8 cellular contexts compared by ENCODE assay signal in genomic region chr10:117175901-117176534, GRCh38. TPM values are rescaled to one million over a fixed set of nuclear protein-coding genes. Genes with fewer than 3 reads are reported as not detected.
DNase-seq lines count a peak whose midpoint lies in the region; ATAC-seq and TF ChIP-seq lines count a peak whose summit lies in the region.

No MANE protein-coding gene starts in this region.

- H3K27me3 Mint-ChIP-seq in WTC11 (ENCODE audit: low read depth): peaks cover 94% of the 10 kb centered on the region

- DNase-seq in NCI-H1694 treated with DMSO at 0.1 percent for 48 hours (lab: John Stamatoyannopoulos, UW): peak; percentile 22
- DNase-seq in NCI-H1694 (lab: John Stamatoyannopoulos, UW): no peak
- DNase-seq in NCI-H1436 treated with DMSO at 0.1 percent for 48 hours (lab: John Stamatoyannopoulos, UW): peak; percentile 17
- peak; percentile 81 for DNase-seq in WTC11 (ENCODE audit: low spot score)
- peak; percentile 62 for DNase-seq in central memory CD4-positive, alpha-beta T cell
- DNase-seq in left colon: peak; percentile 40 to 89
- DNase-seq in stimulated activated CD4-positive, alpha-beta T cell treated with anti-CD3 and anti-CD28 coated beads, Interleukin-1b, Interleukin-23, amount 100 ng/mL, for 4 hours (ENCODE audit: low read depth in 2 of 2): peak; percentile 74

- H3K4me3 Mint-ChIP-seq in WTC11: peak overlapping the region; percentile 78

- POLR2A ChIA-PET in WTC11 (lab: Charles Lee): no interaction called here

- CTCF ChIA-PET in WTC11 (lab: Charles Lee): interaction anchor here (0.7 to 4.0 kb wide), 33 partner anchors 10 to 549 kb away, joined by 3 to 99 read pairs (median 8); partner anchors contain the start of gene SHTN1

- TF ChIP-seq CTCF in WTC11 (IDR thresholded peaks at IDR 0.05): peak; percentile 78

- H3K36me3 Mint-ChIP-seq in WTC11: no peaks in the 10 kb centered on the region

- peaks cover 14% of the 10 kb centered on the region for H3K4me1 Mint-ChIP-seq in WTC11

- no peaks in the 10 kb centered on the region for H3K9me3 Mint-ChIP-seq in WTC11

- H3K27ac Mint-ChIP-seq in WTC11: no peak overlapping the region

- peak; percentile 54 for ATAC-seq in HG02678 (IDR thresholded peaks at IDR 0.05; ENCODE audit: unreplicated experiment)
- peak; percentile 14; the same call in 1 of the 2 replicates for ATAC-seq in WTC11
- ATAC-seq in left colon: peak; percentile 65

- intact Hi-C loops in left colon (cut with DNase I, micrococcal nuclease): loop anchor here in 1 of 2 donors (2.0 kb wide), 1 partner anchor 377 kb away; no protein-coding TSS in a partner anchor

TF ChIP-seq in WTC11, 78 proteins besides CTCF, POLR2A, EP300 and RAD21:
- TF ChIP-seq JUN (CRISPR knock-in tag; IDR thresholded peaks at IDR 0.05) (no peak), NFATC4 (CRISPR knock-in tag; IDR thresholded peaks at IDR 0.05) (no peak), ZNF281 (CRISPR knock-in tag; IDR thresholded peaks at IDR 0.05) (no peak)

RNA-seq across cellular contexts. Expression of gene KCNK18, which starts 21.3 kb away (rescaled TPM):
- not detected in 3 replicates for total RNA-seq in WTC11 (2021)
- not detected for total RNA-seq in left colon

RNA-seq across cellular contexts. Expression of gene VAX1, which starts 37.9 kb away (rescaled TPM):
- total RNA-seq in WTC11 (2021) (0.04 TPM in 1 of 3 replicates, not detected in the others), left colon (not detected)

Comparison
In these comparisons a context has a peak if more than half of its experiments do, and no peak if none do; other contexts are left out.
1. ATAC-seq: peak in every context shown above with its lines; median percentile 65 in left colon; 54 in HG02678; 14 in WTC11.